ENCODE assay signal across 23 cellular contexts in genomic region chr17:28326114-28326513, GRCh38. TPM values are rescaled to one million over a fixed set of nuclear protein-coding genes. Genes with fewer than 3 reads are reported as not detected.
A peak's percentile ranks its signal among the peaks of the same experiment; 100 is the strongest.
DNase-seq lines count a peak whose midpoint lies in the region; ATAC-seq and TF ChIP-seq lines count a peak whose summit lies in the region.
"Had no signal": no experiment of that assay in that cellular context is flagged by ENCODE, and none has a peak within 500 bp of the region (broad histone marks: within the 10 kb centered on the region; RNA-seq: fewer than 3 reads in every experiment).

No MANE protein-coding gene starts in this region.

- no peaks in the 10 kb centered on the region for H3K27me3 Mint-ChIP-seq in MCF 10A (ENCODE audit: insufficient read depth, unreplicated experiment)
- H3K27me3 Mint-ChIP-seq: activated CD4-positive, alpha-beta T cell treated with anti-CD3 and anti-CD28 coated beads, Interleukin-2, amount 10 ng/mL, durations not matched to agents 7 days and 5 days had no signal

- H3K36me3 Mint-ChIP-seq in MCF 10A (ENCODE audit: insufficient read depth, unreplicated experiment): peaks cover 50% of the 10 kb centered on the region

- peaks cover 57% of the 10 kb centered on the region for H3K4me1 ChIP-seq in body of pancreas
- H3K4me1 ChIP-seq: SJSA1 had no signal

- no peaks in the 10 kb centered on the region for H3K9me3 Mint-ChIP-seq in MCF 10A (ENCODE audit: unreplicated experiment)
- H3K9me3 Mint-ChIP-seq: activated CD4-positive, alpha-beta T cell treated with anti-CD3 and anti-CD28 coated beads, Interleukin-2, amount 10 ng/mL, durations not matched to agents 7 days and 5 days; activated T-cell treated with anti-CD3 and anti-CD28 coated beads, Interleukin-2, amount 50 U/mL, for 4 hours had no signal

- intact Hi-C loops in MCF 10A (cut with micrococcal nuclease) (loop anchor here (5.0 kb wide), 1 partner anchor 319 kb away; no protein-coding TSS in a partner anchor), body of pancreas (cut with DNase I) (no loop called here)

- peaks cover 4 to 9% of the 10 kb centered on the region in 2 donors for H3K36me3 ChIP-seq in body of pancreas (replicated peaks in 1 of 2; ENCODE audit: insufficient read depth in 1 of 2, low read depth in 2 of 2)

- no peak overlapping the region for H3K27ac Mint-ChIP-seq in MCF 10A (ENCODE audit: low read depth, unreplicated experiment)
- H3K27ac Mint-ChIP-seq: activated CD4-positive, alpha-beta T cell treated with anti-CD3 and anti-CD28 coated beads, Interleukin-2, amount 10 ng/mL, durations not matched to agents 7 days and 5 days had no signal

- H3K27ac ChIP-seq in body of pancreas: peak overlapping the region in 3 of 4 donors; percentile 69 to 95 (median 71)
- H3K27ac ChIP-seq: SJSA1, skin epidermis had no signal

- peaks cover 14% of the 10 kb centered on the region for H3K4me1 Mint-ChIP-seq in MCF 10A (ENCODE audit: insufficient read depth, unreplicated experiment)

- no peaks in the 10 kb centered on the region for H3K27me3 ChIP-seq in body of pancreas
- H3K27me3 ChIP-seq: SJSA1 had no signal

- ATAC-seq in body of pancreas (peak; percentile 17), GM18907 (IDR thresholded peaks at IDR 0.05; ENCODE audit: unreplicated experiment) (no peak), HG03196 (IDR thresholded peaks at IDR 0.05; ENCODE audit: unreplicated experiment) (no peak)
- ATAC-seq: activated T-cell treated with anti-CD3 and anti-CD28 coated beads, Interleukin-2, amount 50 U/mL, for 4 hours had no signal

- CTCF ChIA-PET in MCF 10A (lab: Yijun Ruan, JAX): interaction anchor here (0.5 to 1.5 kb wide), 5 partner anchors 10 to 98 kb away, joined by 3 to 6 read pairs (median 3); partner anchors contain the start of gene TNFAIP1

- no TSS peak for BruUV-seq in MCF 10A (replicated peaks; lab: Mats Ljungman, UMichigan)

- no peak overlapping the region for H3K4me3 Mint-ChIP-seq in MCF 10A (ENCODE audit: unreplicated experiment)
- H3K4me3 Mint-ChIP-seq: activated CD4-positive, alpha-beta T cell treated with anti-CD3 and anti-CD28 coated beads, Interleukin-2, amount 10 ng/mL, durations not matched to agents 7 days and 5 days; activated T-cell treated with anti-CD3 and anti-CD28 coated beads, Interleukin-2, amount 50 U/mL, for 4 hours had no signal

- TF ChIP-seq CTCF in MCF 10A (IDR thresholded peaks at IDR 0.05; ENCODE audit: unreplicated experiment): no peak
- TF ChIP-seq CTCF in body of pancreas (IDR thresholded peaks at IDR 0.05): no peak

- in situ Hi-C loops in T47D (cut with HindIII; ENCODE audit: low pct_unique_long_range_greater_than_20kb, low sequenced_read_pairs): no loop called here

- H3K4me3 ChIP-seq in body of pancreas: no peak overlapping the region
- H3K4me3 ChIP-seq: SJSA1, skin epidermis had no signal

- peak; percentile 66 to 98 for DNase-seq in T47D (ENCODE audit: low read depth in 1 of 2, low spot score in 1 of 2)
- DNase-seq in MCF 10A (ENCODE audit: unreplicated experiment): no peak
- peak in 3 of 4 donors; percentile 52 to 61 (median 58) for DNase-seq in body of pancreas
- DNase-seq in mucosa of gallbladder (ENCODE audit: low spot score): peak; percentile 40
- DNase-seq in AG08395 (ENCODE audit: low spot score): no peak
- no peak for DNase-seq in NCI-H345 treated with DMSO at 0.1 percent for 48 hours (lab: John Stamatoyannopoulos, UW; ENCODE audit: unreplicated experiment)
- DNase-seq: activated CD4-positive, alpha-beta T cell treated with anti-CD3 and anti-CD28 coated beads, Interleukin-2, amount 10 ng/mL, durations not matched to agents 7 days and 5 days; activated T-cell treated with anti-CD3 and anti-CD28 coated beads, Interleukin-2, amount 50 U/mL, for 4 hours; caudate nucleus; COR-L47; effector CD8-positive, alpha-beta T cell; hypothalamus; kidney glomerular epithelial cell; NCI-H1048; NCI-H2227 treated with DMSO at 0.1 percent for 48 hours; occipital lobe had no signal

- 24 to 38% methylated on average over 7 of the region's 7 CpGs for WGBS in body of pancreas, 2 donors

- no peaks in the 10 kb centered on the region for H3K9me3 ChIP-seq in body of pancreas
- H3K9me3 ChIP-seq: SJSA1 had no signal

- POLR2A ChIA-PET in MCF 10A (lab: Yijun Ruan, JAX): interaction anchor here (0.6 to 2.1 kb wide), 3 partner anchors 9 to 87 kb away, joined by 3 to 14 read pairs (median 4); partner anchors contain the start of genes IFT20 and TNFAIP1

- TF ChIP-seq POLR2A in body of pancreas (IDR thresholded peaks at IDR 0.05): no peak

RNA-seq across cellular contexts. Expression of gene TMEM97, which starts 7.1 kb away (rescaled TPM):
- 8.6 and 12.1 TPM in 2 replicates for total RNA-seq in MCF 10A (2022)
- total RNA-seq in body of pancreas: 10 to 100 TPM; 35.9 to 75.5 TPM
- 65.7 TPM for total RNA-seq in mucosa of gallbladder

RNA-seq across cellular contexts. Expression of gene IFT20, which starts 9.2 kb away (rescaled TPM):
- total RNA-seq in MCF 10A (2022) (29.3 and 38.3 TPM in 2 replicates), body of pancreas (10 to 100 TPM; 37.9 to 42.2 TPM), mucosa of gallbladder (50.1 TPM)

RNA-seq across cellular contexts. Expression of gene TNFAIP1, which starts 9.4 kb away (rescaled TPM):
- 61.7 and 65.0 TPM in 2 replicates for total RNA-seq in MCF 10A (2022)
- total RNA-seq in body of pancreas: 10 to 100 TPM; 15.2 to 15.8 TPM
- total RNA-seq in mucosa of gallbladder: 60.2 TPM

RNA-seq across cellular contexts. Expression of gene POLDIP2, which starts 31.2 kb away (rescaled TPM):
- 84.0 and 105 TPM in 2 replicates for total RNA-seq in MCF 10A (2022)
- 10 to 100 TPM; 50.8 to 54.4 TPM for total RNA-seq in body of pancreas
- 88.8 TPM for total RNA-seq in mucosa of gallbladder

RNA-seq across cellular contexts. Expression of gene SEBOX, which starts 38.9 kb away (rescaled TPM):
- not detected in 2 replicates for total RNA-seq in MCF 10A (2022)
- not detected for total RNA-seq in body of pancreas
- total RNA-seq in mucosa of gallbladder: not detected
- total RNA-seq: activated CD4-positive, alpha-beta T cell treated with anti-CD3 and anti-CD28 coated beads, Interleukin-2, amount 10 ng/mL, durations not matched to agents 7 days and 5 days; activated T-cell treated with anti-CD3 and anti-CD28 coated beads, Interleukin-2, amount 50 U/mL, for 4 hours; mononuclear cell; occipital lobe; OCI-LY7; SJSA1; urinary bladder had no signal

Comparison
In these comparisons a context has a peak if more than half of its experiments do, and no peak if none do; other contexts are left out.
1. DNase-seq: peak in T47D (2 of 2), body of pancreas (3 of 4) and mucosa of gallbladder (single experiment); none in MCF 10A (single experiment), AG08395 (single experiment) and NCI-H345 treated with DMSO at 0.1 percent for 48 hours (single experiment).